Comparison of ENCODE assay signal across 1 cellular context in genomic region chr16:18789850-18790706, GRCh38.
A peak's percentile ranks its signal among the peaks of the same experiment; 100 is the strongest.
TF ChIP-seq lines count a peak whose summit lies in the region.

Gene RPS15A (minus strand): TSS chr16:18790334. CDS start chr16:18789113, 1,221 bp downstream.

TF ChIP-seq in K562, 482 proteins besides CTCF, POLR2A, EP300 and RAD21 (continued from another document and continues in another):
- TF ChIP-seq ZBTB11 (CRISPR knock-in tag; IDR thresholded peaks at IDR 0.05) (no peak), CTCFL (IDR thresholded peaks at IDR 0.05; ENCODE audit: borderline replicate concordance, insufficient read depth, low read depth, low read length, poor library complexity, severe bottlenecking) (no peak), MAFF (IDR thresholded peaks at IDR 0.05; ENCODE audit: low read length) (no peak), ARHGAP35 (IDR thresholded peaks at IDR 0.05; ENCODE audit: partially characterized antibody) (peak; percentile 92), ZNF354B (CRISPR knock-in tag; IDR thresholded peaks at IDR 0.05) (no peak), IRF2 (CRISPR knock-in tag; IDR thresholded peaks at IDR 0.05) (no peak), ZNF280B (CRISPR knock-in tag; IDR thresholded peaks at IDR 0.05) (no peak), EHMT2 (IDR thresholded peaks at IDR 0.05) (no peak), CREB3 (tag; conservative IDR thresholded peaks at IDR 0.05; ENCODE audit: low read depth) (no peak), USF2 (CRISPR knock-in tag; IDR thresholded peaks at IDR 0.05) (no peak), MBD1 (CRISPR knock-in tag; IDR thresholded peaks at IDR 0.05) (no peak), ZNF263 (CRISPR knock-in tag; IDR thresholded peaks at IDR 0.05; ENCODE audit: borderline replicate concordance) (peak; percentile 95), EWSR1 (IDR thresholded peaks at IDR 0.05; ENCODE audit: borderline replicate concordance, low read depth, partially characterized antibody) (no peak), MLLT1 (IDR thresholded peaks at IDR 0.05) (peak; percentile 33 to 100; a peak in 3 of 4 replicates), TAF15 (IDR thresholded peaks at IDR 0.05; ENCODE audit: low read depth, low read length) (no peak), PYGO2 (tag; IDR thresholded peaks at IDR 0.05) (no peak), ZNF655 (CRISPR knock-in tag; IDR thresholded peaks at IDR 0.05) (no peak), TGIF2 (CRISPR knock-in tag; IDR thresholded peaks at IDR 0.05) (no peak; the same call in 1 of the 2 replicates), ZNF140 (CRISPR knock-in tag; IDR thresholded peaks at IDR 0.05) (no peak), ZNF589 (CRISPR knock-in tag; IDR thresholded peaks at IDR 0.05; ENCODE audit: low read depth) (no peak; the same call in 1 of the 2 replicates), JUNB (CRISPR knock-in tag; conservative IDR thresholded peaks at IDR 0.05) (no peak), SLC30A9 (CRISPR knock-in tag; IDR thresholded peaks at IDR 0.05) (no peak), RREB1 (CRISPR knock-in tag; IDR thresholded peaks at IDR 0.05) (0 out of 2 replicates have a peak, but pooled peaks have one; percentile 68), FUS (optimal IDR thresholded peaks at IDR 0.05; ENCODE audit: low read depth, low read length) (no peak), SREBF1 (IDR thresholded peaks at IDR 0.05; ENCODE audit: borderline replicate concordance, low read depth, low read length) (no peak), DACH1 (IDR thresholded peaks at IDR 0.05; ENCODE audit: partially characterized antibody) (no peak), ELK3 (CRISPR knock-in tag; IDR thresholded peaks at IDR 0.05) (no peak), ZNF77 (CRISPR knock-in tag; IDR thresholded peaks at IDR 0.05) (no peak), IRF1 (CRISPR knock-in tag; IDR thresholded peaks at IDR 0.05; ENCODE audit: borderline replicate concordance) (no peak), SMARCC2 (IDR thresholded peaks at IDR 0.05; ENCODE audit: low read depth) (no peak), HOMEZ (CRISPR knock-in tag; IDR thresholded peaks at IDR 0.05) (no peak), NCOA1 (IDR thresholded peaks at IDR 0.05; ENCODE audit: low read depth) (0 out of 2 replicates have a peak, but pooled peaks have one; percentile 17)
